Comparison of ENCODE assay signal across 9 cellular contexts in the genomic region with DNA sequence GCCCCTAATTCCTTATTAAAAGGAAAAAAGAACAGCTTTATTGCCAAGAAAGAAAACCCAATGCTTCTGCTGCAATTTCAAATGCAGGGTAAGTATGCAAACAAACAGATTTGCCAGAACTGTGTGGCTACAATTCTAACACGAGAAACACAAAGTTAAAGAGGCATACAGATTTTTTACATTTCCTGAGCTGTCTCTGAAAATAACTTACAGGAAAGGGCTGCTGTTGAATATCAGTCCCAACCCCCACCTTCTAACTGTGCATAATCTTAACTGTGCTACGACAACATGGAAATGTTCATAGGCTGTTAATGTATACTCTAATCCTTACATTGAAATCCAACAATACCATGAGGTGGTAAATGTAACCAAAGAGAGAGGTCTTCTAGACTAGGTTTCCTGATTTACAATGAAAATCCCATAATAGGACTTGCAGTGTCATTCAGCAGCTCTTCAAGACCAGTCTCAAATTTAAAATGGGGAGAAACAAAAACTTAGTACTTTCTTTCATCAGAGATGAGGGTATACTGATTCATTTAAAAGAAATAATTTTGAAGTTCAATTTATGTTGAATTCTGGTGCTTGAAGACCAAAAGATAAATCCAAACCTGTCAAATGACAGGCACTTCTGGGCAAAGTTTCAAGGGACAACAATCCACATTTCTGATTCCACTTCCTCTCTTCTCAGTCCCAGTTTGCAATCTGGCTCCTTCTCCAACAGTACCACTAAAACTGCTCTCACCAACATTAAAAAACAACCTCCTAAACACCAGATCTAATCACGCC. TPM values are rescaled to one million over a fixed set of nuclear protein-coding genes. Genes with fewer than 3 reads are reported as not detected.
A peak's percentile ranks its signal among the peaks of the same experiment; 100 is the strongest.
DNase-seq lines count a peak whose midpoint lies in the region; ATAC-seq and TF ChIP-seq lines count a peak whose summit lies in the region.
"Had no signal": no experiment of that assay in that cellular context is flagged by ENCODE, and none has a peak within 500 bp of the region (broad histone marks: within the 10 kb centered on the region; RNA-seq: fewer than 3 reads in every experiment).

No MANE protein-coding gene starts in this region.

- POLR2A ChIA-PET in IMR-90 (lab: Charles Lee; ENCODE audit: unreplicated experiment) = no interaction called here
- POLR2A ChIA-PET in CD8-positive, alpha-beta T cell (lab: Charles Lee) = no interaction called here

- H3K79me1 ChIP-seq in IMR-90 (ENCODE audit: low read depth in 1 of 2, low read length in 2 of 2) = peaks cover 19 to 49% of the 10 kb centered on the region in 2 experiments

- peak overlapping the region; percentile 27 for H2AFZ ChIP-seq in ACC112 (ENCODE audit: low read length, unreplicated experiment)
- no peak overlapping the region for H2AFZ ChIP-seq in IMR-90 (replicated peaks; ENCODE audit: low read length, poor library complexity)

- H3K36me3 ChIP-seq in ACC112 (ENCODE audit: insufficient read depth, low read length) = no peaks in the 10 kb centered on the region
- H3K36me3 ChIP-seq in IMR-90 (ENCODE audit: control insufficient read depth, insufficient read depth, low read length) = no peaks in the 10 kb centered on the region
- H3K36me3 ChIP-seq in CD8-positive, alpha-beta T cell (ENCODE audit: insufficient read depth, low read length) = no peaks in the 10 kb centered on the region

- dilution Hi-C loops in IMR-90 (cut with HindIII; ENCODE audit: low sequenced_read_pairs, unreplicated experiment) = no loop called here

- peak overlapping the region; percentile 9; the same call in 2 of the 3 replicates for H2BK15ac ChIP-seq in IMR-90 (ENCODE audit: low read depth, low read length)

- intact Hi-C loops in IMR-90 (cut with micrococcal nuclease) = no loop called here
- intact Hi-C loops in CD8-positive, alpha-beta T cell (cut with DNase I, micrococcal nuclease) = no loop called here

- H3K4me1 ChIP-seq in ACC112 (ENCODE audit: control insufficient read depth, insufficient read depth, low read length, unreplicated experiment) = peaks cover 57% of the 10 kb centered on the region
- peaks cover 24% of the 10 kb centered on the region for H3K4me1 ChIP-seq in IMR-90 (ENCODE audit: control insufficient read depth, insufficient read depth, low read length)
- no peaks in the 10 kb centered on the region for H3K4me1 ChIP-seq in CD8-positive, alpha-beta T cell (ENCODE audit: insufficient read depth, low read length)

- H3K9me3 ChIP-seq in IMR-90 (ENCODE audit: control insufficient read depth, insufficient read depth, low read length) = no peaks in the 10 kb centered on the region
- no peaks in the 10 kb centered on the region for H3K9me3 ChIP-seq in CD8-positive, alpha-beta T cell (ENCODE audit: low read length)

- 33% methylated on average over 1 of the region's 3 CpGs; no CpG with 5 or more reads in 1 of the 2 experiments for WGBS in IMR-90 (ENCODE audit: extremely low coverage in 2 of 2, insufficient read length in 1 of 2), 2 experiments

- peak overlapping the region; percentile 47; the same call in 1 of the 2 replicates for H3K23ac ChIP-seq in IMR-90 (ENCODE audit: low read depth, low read length)

- H3K18ac ChIP-seq in IMR-90 (ENCODE audit: low read depth, low read length) = peak overlapping the region; percentile 77; the same call in 1 of the 2 replicates

- in situ Hi-C loops in IMR-90 (cut with MboI; ENCODE audit: low sequenced_read_pairs) = no loop called here
- in situ Hi-C loops in ACHN (cut with HindIII; ENCODE audit: low pct_ligation_motif_present, low pct_unique_long_range_greater_than_20kb, low sequenced_read_pairs) = no loop called here

- H3K4ac ChIP-seq in IMR-90 (ENCODE audit: low read depth, low read length) = peak overlapping the region; percentile 38; the same call in 1 of the 2 replicates

- ATAC-seq in IMR-90 (ENCODE audit: low read depth) = no peak
- no peak for ATAC-seq in CD8-positive, alpha-beta T cell

- H4K91ac ChIP-seq in IMR-90 (ENCODE audit: insufficient read depth, low read depth, low read length) = no peak overlapping the region

- H4K8ac ChIP-seq in IMR-90 (ENCODE audit: low read depth in 2 of 2, low read length in 2 of 2) = peak overlapping the region in 1 of 2 experiments; percentile 38; a peak in 2 of 4 replicates

- H3K56ac ChIP-seq in IMR-90 (ENCODE audit: extremely low read depth, insufficient read depth, low read length) = no peak overlapping the region

- H3K9ac ChIP-seq in IMR-90 (ENCODE audit: low read depth, low read length) = no peak overlapping the region

- no peaks in the 10 kb centered on the region for H3K79me2 ChIP-seq in ACC112 (ENCODE audit: control insufficient read depth, insufficient read depth, low read length, unreplicated experiment)

- H3K9me1 ChIP-seq in IMR-90 (ENCODE audit: insufficient read depth, low read length) = peaks cover 11% of the 10 kb centered on the region

- H3K9me3 Mint-ChIP-seq in chondrocyte (ENCODE audit: low read depth) = no peaks in the 10 kb centered on the region
- no peaks in the 10 kb centered on the region for H3K9me3 Mint-ChIP-seq in CD8-positive, alpha-beta T cell

- peak overlapping the region; percentile 64 for H3K27ac Mint-ChIP-seq in chondrocyte (ENCODE audit: unreplicated experiment)
- H3K27ac Mint-ChIP-seq in CD8-positive, alpha-beta T cell = no peak overlapping the region

- no peaks in the 10 kb centered on the region for H3K27me3 Mint-ChIP-seq in chondrocyte (ENCODE audit: low read depth)
- H3K27me3 Mint-ChIP-seq in CD8-positive, alpha-beta T cell (ENCODE audit: low read depth) = no peaks in the 10 kb centered on the region

- H4K20me1 ChIP-seq in IMR-90 (ENCODE audit: insufficient read depth, low read length) = no peaks in the 10 kb centered on the region

- DNase-seq in IMR-90 (no peak), chondrocyte (ENCODE audit: low spot score) (no peak), midbrain (lab: John Stamatoyannopoulos, UW) (peak; percentile 7), ACHN (no peak), NOMO-1 treated with DMSO at 0.1 percent for 48 hours (lab: John Stamatoyannopoulos, UW; ENCODE audit: unreplicated experiment) (no peak)
- no peak for DNase-seq in CD8-positive, alpha-beta T cell
- DNase-seq in activated CD4-positive, alpha-beta T cell treated with anti-CD3 and anti-CD28 coated beads, Interleukin-2, amount 50 U/mL, for 1 hour = no peak
- DNase-seq: stimulated activated CD4-positive, alpha-beta T cell treated with anti-CD3 and anti-CD28 coated beads, Interleukin-2, amount 100 ng/mL, for 48 hours had no signal

- no peak overlapping the region for H3K4me3 Mint-ChIP-seq in chondrocyte (ENCODE audit: unreplicated experiment)
- H3K4me3 Mint-ChIP-seq in CD8-positive, alpha-beta T cell = no peak overlapping the region

- peak overlapping the region; percentile 31; the same call in 1 of the 2 replicates for H3K4me2 ChIP-seq in IMR-90 (ENCODE audit: low read depth, low read length)

- no TSS peak for BruUV-seq in IMR-90 (replicated peaks; lab: Mats Ljungman, UMichigan)

- CTCF ChIA-PET in IMR-90 (lab: Yijun Ruan, JAX) = no interaction called here
- CTCF ChIA-PET in CD8-positive, alpha-beta T cell (lab: Charles Lee) = interaction anchor here (1.1 kb wide), 1 partner anchor 69 kb away, joined by 3 read pairs; no protein-coding TSS in a partner anchor

- peak overlapping the region; percentile 35; the same call in 1 of the 2 replicates for H2BK20ac ChIP-seq in IMR-90 (ENCODE audit: low read depth, low read length)

- no peak overlapping the region for H2AK5ac ChIP-seq in IMR-90 (ENCODE audit: low read depth, low read length)

- H4K5ac ChIP-seq in IMR-90 (ENCODE audit: low read depth, low read length) = peak overlapping the region; percentile 71; the same call in 1 of the 2 replicates

- peak overlapping the region; percentile 21; the same call in 1 of the 2 replicates for H2BK120ac ChIP-seq in IMR-90 (ENCODE audit: low read depth, low read length)

- H3K27me3 ChIP-seq in ACC112 (ENCODE audit: insufficient read depth, low read length) (no peaks in the 10 kb centered on the region), IMR-90 (ENCODE audit: control insufficient read depth, insufficient read depth, low read length) (no peaks in the 10 kb centered on the region)
- H3K27me3 ChIP-seq in CD8-positive, alpha-beta T cell (ENCODE audit: insufficient read depth, low read length) = no peaks in the 10 kb centered on the region

- peak overlapping the region; percentile 12 for H3K14ac ChIP-seq in IMR-90 (replicated peaks; ENCODE audit: low read depth, low read length)

- H3K36me3 Mint-ChIP-seq in chondrocyte (ENCODE audit: low read depth) = peaks cover 2% of the 10 kb centered on the region
- H3K36me3 Mint-ChIP-seq in CD8-positive, alpha-beta T cell = no peaks in the 10 kb centered on the region

- no peak for TF ChIP-seq RAD21 in IMR-90 (IDR thresholded peaks at IDR 0.05; ENCODE audit: low read length)

- no peak for TF ChIP-seq POLR2A in IMR-90 (IDR thresholded peaks at IDR 0.05; ENCODE audit: low read depth, low read length)

- H3K4me3 ChIP-seq in ACC112 (ENCODE audit: low read depth, low read length) = peak overlapping the region; percentile 44; the same call in 1 of the 2 replicates
- H3K4me3 ChIP-seq in IMR-90 (ENCODE audit: insufficient read depth, low read depth, low read length) = no peak overlapping the region
- no peak overlapping the region for H3K4me3 ChIP-seq in CD8-positive, alpha-beta T cell (ENCODE audit: low read depth, low read length)

- H2AK9ac ChIP-seq in IMR-90 (replicated peaks; ENCODE audit: low read depth, low read length, poor library complexity) = no peak overlapping the region

- peak overlapping the region; percentile 92 for H3K27ac ChIP-seq in ACC112 (ENCODE audit: low read depth, low read length)
- no peak overlapping the region for H3K27ac ChIP-seq in IMR-90 (ENCODE audit: insufficient read depth, low read length)
- H3K27ac ChIP-seq in CD8-positive, alpha-beta T cell (ENCODE audit: low read depth, low read length) = no peak overlapping the region

- H2BK5ac ChIP-seq in IMR-90 (ENCODE audit: low read depth, low read length, poor library complexity, severe bottlenecking) = peak overlapping the region; percentile 97

- TF ChIP-seq CTCF in IMR-90 (conservative IDR thresholded peaks at IDR 0.05; ENCODE audit: low read depth, low read length) = no peak
- TF ChIP-seq CTCF in chondrocyte (IDR thresholded peaks at IDR 0.05) = no peak
- TF ChIP-seq CTCF in CD8-positive, alpha-beta T cell (IDR thresholded peaks at IDR 0.05) = no peak

- peaks cover 62% of the 10 kb centered on the region for H3K4me1 Mint-ChIP-seq in chondrocyte (ENCODE audit: low read depth)
- H3K4me1 Mint-ChIP-seq in CD8-positive, alpha-beta T cell (ENCODE audit: low read depth) = peaks cover 6% of the 10 kb centered on the region

RNA-seq across cellular contexts. Expression of a gene that starts 14.4 kb away (rescaled TPM):
- total RNA-seq in IMR-90 (2012; rRNA removed) = 9.5 and 9.7 TPM in 2 replicates
- polyA plus RNA-seq in IMR-90 (2012; rRNA removed) = 2.0 and 2.6 TPM in 2 replicates
- polyA plus RNA-seq in IMR-90 (2012; cell fraction: cytosol; rRNA removed) = 0.42 and 0.52 TPM in 2 replicates
- 1.0 and 11.0 TPM in 2 replicates for polyA plus RNA-seq in IMR-90 (2012; cell fraction: nucleus; rRNA removed; ENCODE audit: low replicate concordance)
- 8.6 to 9.6 TPM (median 9.0 TPM) in 3 replicates for total RNA-seq in chondrocyte
- total RNA-seq in CD8-positive, alpha-beta T cell = 1 to 10 TPM in 1 of 2 experiments, under 1 TPM in 1; 0.94 to 1.6 TPM

RNA-seq across cellular contexts. Expression of a gene that starts 14.7 kb away (rescaled TPM):
- total RNA-seq in IMR-90 (2012; rRNA removed) (83.6 and 90.2 TPM in 2 replicates), chondrocyte (69.3 to 79.4 TPM (median 74.7 TPM) in 3 replicates)
- 44.6 and 54.5 TPM in 2 replicates for polyA plus RNA-seq in IMR-90 (2012; rRNA removed)
- polyA plus RNA-seq in IMR-90 (2012; cell fraction: cytosol; rRNA removed) = 11.2 and 16.4 TPM in 2 replicates
- 5.8 and 62.0 TPM in 2 replicates for polyA plus RNA-seq in IMR-90 (2012; cell fraction: nucleus; rRNA removed; ENCODE audit: low replicate concordance)
- total RNA-seq in CD8-positive, alpha-beta T cell = 10 to 100 TPM; 48.4 to 57.7 TPM
